ENCODE assay signal across 19 cellular contexts in genomic region chr3:196772897-196773296, GRCh38. TPM values are rescaled to one million over a fixed set of nuclear protein-coding genes. Genes with fewer than 3 reads are reported as not detected.
DNase-seq lines count a peak whose midpoint lies in the region; ATAC-seq and TF ChIP-seq lines count a peak whose summit lies in the region.
"Had no signal": no experiment of that assay in that cellular context is flagged by ENCODE, and none has a peak within 500 bp of the region (broad histone marks: within the 10 kb centered on the region; RNA-seq: fewer than 3 reads in every experiment).

No MANE protein-coding gene starts in this region.

- no peak for TF ChIP-seq CTCF in testis (IDR thresholded peaks at IDR 0.05)

- no peak overlapping the region for H3K4me3 Mint-ChIP-seq in activated T-cell treated with anti-CD3 and anti-CD28 coated beads, Interleukin-2, amount 50 U/mL, for 72 hours
- no peak overlapping the region for H3K4me3 Mint-ChIP-seq in central memory CD8-positive, alpha-beta T cell
- H3K4me3 Mint-ChIP-seq: activated naive CD8-positive, alpha-beta T cell treated with anti-CD3 and anti-CD28 coated beads, Interleukin-2, amount 50 U/mL, for 24 hours had no signal

- H3K36me3 Mint-ChIP-seq in activated T-cell treated with anti-CD3 and anti-CD28 coated beads, Interleukin-2, amount 50 U/mL, for 72 hours (ENCODE audit: insufficient read depth in 2 of 2), result peaks cover 0 to 5% of the 10 kb centered on the region in 2 donors
- peaks cover 15% of the 10 kb centered on the region for H3K36me3 Mint-ChIP-seq in central memory CD8-positive, alpha-beta T cell (ENCODE audit: insufficient read depth)

- peak overlapping the region; percentile 65 for H3K27ac Mint-ChIP-seq in activated T-cell treated with anti-CD3 and anti-CD28 coated beads, Interleukin-2, amount 50 U/mL, for 72 hours
- H3K27ac Mint-ChIP-seq in central memory CD8-positive, alpha-beta T cell (ENCODE audit: low read depth), result peak overlapping the region; percentile 33
- H3K27ac Mint-ChIP-seq: activated naive CD8-positive, alpha-beta T cell treated with anti-CD3 and anti-CD28 coated beads, Interleukin-2, amount 50 U/mL, for 24 hours had no signal

- H3K27me3 ChIP-seq in testis, result no peaks in the 10 kb centered on the region
- H3K27me3 ChIP-seq: pancreas, upper lobe of left lung had no signal

- no peak for DNase-seq in activated T-cell treated with anti-CD3 and anti-CD28 coated beads, Interleukin-2, amount 50 U/mL, for 72 hours
- DNase-seq in activated T-cell treated with anti-CD3 and anti-CD28 coated beads, Interleukin-2, amount 50 U/mL, for 48 hours, result no peak
- no peak for DNase-seq in central memory CD8-positive, alpha-beta T cell (ENCODE audit: low spot score in 2 of 2)
- peak; percentile 37 for DNase-seq in middle frontal gyrus (ENCODE audit: extremely low spot score, low spot score)
- DNase-seq in testis, result no peak
- DNase-seq in NCI-H2227 treated with DMSO at 0.1 percent for 48 hours (lab: John Stamatoyannopoulos, UW), result no peak
- DNase-seq: activated naive CD8-positive, alpha-beta T cell treated with anti-CD3 and anti-CD28 coated beads, Interleukin-2, amount 50 U/mL, for 24 hours; DMS153; foreskin fibroblast; GDM1; kidney; NCI-H1694; pancreas; stimulated activated CD4-positive, alpha-beta T cell treated with anti-CD3 and anti-CD28 coated beads, Interleukin-2, amount 100 ng/mL, for 24 hours; stimulated activated naive CD8-positive, alpha-beta T cell treated with anti-CD3 and anti-CD28 coated beads, Interleukin-15, Interleukin-2, amounts not matched to agents 100 U/mL and 50 U/mL, for 24 hours; upper lobe of left lung had no signal

- H3K4me1 Mint-ChIP-seq in activated T-cell treated with anti-CD3 and anti-CD28 coated beads, Interleukin-2, amount 50 U/mL, for 72 hours (ENCODE audit: low read depth), result peaks cover 43% of the 10 kb centered on the region
- peaks cover 58% of the 10 kb centered on the region for H3K4me1 Mint-ChIP-seq in central memory CD8-positive, alpha-beta T cell

- WGBS in testis, 2 donors, result 68 to 78% methylated on average over 6 of the region's 6 CpGs

- H3K9me3 ChIP-seq in testis, result no peaks in the 10 kb centered on the region
- H3K9me3 ChIP-seq: pancreas, upper lobe of left lung had no signal

- H3K9me3 Mint-ChIP-seq in activated T-cell treated with anti-CD3 and anti-CD28 coated beads, Interleukin-2, amount 50 U/mL, for 72 hours, result no peaks in the 10 kb centered on the region
- no peaks in the 10 kb centered on the region for H3K9me3 Mint-ChIP-seq in central memory CD8-positive, alpha-beta T cell
- H3K9me3 Mint-ChIP-seq: activated naive CD8-positive, alpha-beta T cell treated with anti-CD3 and anti-CD28 coated beads, Interleukin-2, amount 50 U/mL, for 24 hours had no signal

- no peaks in the 10 kb centered on the region for H3K36me3 ChIP-seq in testis (ENCODE audit: low read depth, missing control alignments)
- H3K36me3 ChIP-seq: pancreas had no signal

- no peak for ATAC-seq in activated T-cell treated with anti-CD3 and anti-CD28 coated beads, Interleukin-2, amount 50 U/mL, for 72 hours (replicated peaks in 1 of 2)
- ATAC-seq in central memory CD8-positive, alpha-beta T cell (replicated peaks; ENCODE audit: extremely low read depth, poor library complexity, severe bottlenecking), result no peak
- ATAC-seq in HG03039 (IDR thresholded peaks at IDR 0.05; ENCODE audit: unreplicated experiment), result no peak
- ATAC-seq in GM21576 (IDR thresholded peaks at IDR 0.05; ENCODE audit: unreplicated experiment), result no peak
- ATAC-seq: activated naive CD8-positive, alpha-beta T cell treated with anti-CD3 and anti-CD28 coated beads, Interleukin-2, amount 50 U/mL, for 24 hours; K562; pancreas; stimulated activated naive CD8-positive, alpha-beta T cell treated with anti-CD3 and anti-CD28 coated beads, Interleukin-15, Interleukin-2, amounts not matched to agents 100 U/mL and 50 U/mL, for 24 hours had no signal

- peak overlapping the region; percentile 29 to 49 for H3K27ac ChIP-seq in testis
- H3K27ac ChIP-seq: pancreas, upper lobe of left lung had no signal

- intact Hi-C loops in testis (cut with DNase I; ENCODE audit: low total_unique reads), result no loop called here

- H3K4me3 ChIP-seq in testis, result no peak overlapping the region
- H3K4me3 ChIP-seq: K562, pancreas, upper lobe of left lung had no signal

- H3K27me3 Mint-ChIP-seq in activated T-cell treated with anti-CD3 and anti-CD28 coated beads, Interleukin-2, amount 50 U/mL, for 72 hours (ENCODE audit: low read depth), result no peaks in the 10 kb centered on the region
- H3K27me3 Mint-ChIP-seq in central memory CD8-positive, alpha-beta T cell, result no peaks in the 10 kb centered on the region
- H3K27me3 Mint-ChIP-seq: activated naive CD8-positive, alpha-beta T cell treated with anti-CD3 and anti-CD28 coated beads, Interleukin-2, amount 50 U/mL, for 24 hours had no signal

- H3K4me1 ChIP-seq in testis, result peaks cover 5% of the 10 kb centered on the region

- TF ChIP-seq POLR2A in testis (IDR thresholded peaks at IDR 0.05), result no peak

RNA-seq across cellular contexts. Expression of gene PAK2, which starts 33.2 kb away (rescaled TPM):
- total RNA-seq in activated T-cell treated with anti-CD3 and anti-CD28 coated beads, Interleukin-2, amount 50 U/mL, for 72 hours, result 100 to 1,000 TPM in 1 of 2 donors, 10 to 100 TPM in 1; 99.9 to 109 TPM
- total RNA-seq in testis, result 10 to 100 TPM; 47.4 to 49.2 TPM
- polyA plus RNA-seq in testis (ENCODE audit: insufficient read depth, low read depth, low replicate concordance), result 30.7 TPM
